20 cellular contexts compared by ENCODE assay signal in the genomic region with DNA sequence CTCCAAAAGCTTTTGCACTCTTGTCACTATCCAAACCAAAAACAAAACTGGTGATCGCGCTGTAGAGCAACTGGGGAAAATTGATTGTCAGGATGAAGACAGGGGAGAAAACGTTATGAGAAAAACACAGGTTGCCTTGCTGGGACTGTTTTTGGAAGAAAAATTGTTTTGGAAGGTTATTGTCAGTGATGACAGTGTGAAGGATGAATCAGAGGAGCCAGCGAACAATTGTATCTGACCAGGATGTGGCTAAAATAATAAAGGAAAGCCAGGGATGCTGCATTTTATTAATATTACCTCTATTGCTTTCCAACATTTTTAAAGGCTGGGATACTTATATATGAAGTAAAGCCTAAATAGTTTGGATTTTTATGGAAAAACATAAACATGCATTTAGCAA.
"Had no signal": no experiment of that assay in that cellular context is flagged by ENCODE, and none has a peak within 500 bp of the region (broad histone marks: within the 10 kb centered on the region; RNA-seq: fewer than 3 reads in every experiment).

No MANE protein-coding gene starts in this region.

- H3K27ac ChIP-seq: coronary artery, esophagus muscularis mucosa, heart right ventricle, left lung, lower lobe of right lung had no signal

- H3K36me3 ChIP-seq: esophagus muscularis mucosa, gastrocnemius medialis, heart right ventricle, left lung, lower lobe of right lung had no signal

- ATAC-seq: heart right ventricle, left cardiac atrium, left lung, left ventricle myocardium superior, lower lobe of right lung, mucosa of descending colon had no signal

- H3K9me3 Mint-ChIP-seq: naive B cell had no signal

- H3K4me3 ChIP-seq: coronary artery, dorsolateral prefrontal cortex, esophagus muscularis mucosa, gastrocnemius medialis, heart right ventricle, left lung, lower lobe of right lung, mucosa of descending colon had no signal

- H3K4me3 Mint-ChIP-seq: mesothelial cell of epicardium, naive B cell had no signal

- H3K27me3 Mint-ChIP-seq: naive B cell had no signal

- H3K36me3 Mint-ChIP-seq: mesothelial cell of epicardium, naive B cell had no signal

- H3K9me3 ChIP-seq: esophagus muscularis mucosa, gastrocnemius medialis, heart right ventricle, left lung, lower lobe of right lung, mucosa of descending colon had no signal

- H3K27ac Mint-ChIP-seq: mesothelial cell of epicardium, naive B cell had no signal

- H3K4me1 Mint-ChIP-seq: naive B cell had no signal

- H3K27me3 ChIP-seq: dorsolateral prefrontal cortex, esophagus muscularis mucosa, gastrocnemius medialis, heart right ventricle, left lung had no signal

- DNase-seq: dorsolateral prefrontal cortex; effector CD4-positive, alpha-beta T cell; effector memory CD4-positive, alpha-beta T cell; foreskin fibroblast; foreskin melanocyte; glutamatergic neuron; head of caudate nucleus; heart right ventricle; hippocampal formation; left cardiac atrium; left lung; left ventricle myocardium superior; lower lobe of right lung; mesenchymal stem cell; mucosa of descending colon; naive B cell had no signal
